In the genomic region with DNA sequence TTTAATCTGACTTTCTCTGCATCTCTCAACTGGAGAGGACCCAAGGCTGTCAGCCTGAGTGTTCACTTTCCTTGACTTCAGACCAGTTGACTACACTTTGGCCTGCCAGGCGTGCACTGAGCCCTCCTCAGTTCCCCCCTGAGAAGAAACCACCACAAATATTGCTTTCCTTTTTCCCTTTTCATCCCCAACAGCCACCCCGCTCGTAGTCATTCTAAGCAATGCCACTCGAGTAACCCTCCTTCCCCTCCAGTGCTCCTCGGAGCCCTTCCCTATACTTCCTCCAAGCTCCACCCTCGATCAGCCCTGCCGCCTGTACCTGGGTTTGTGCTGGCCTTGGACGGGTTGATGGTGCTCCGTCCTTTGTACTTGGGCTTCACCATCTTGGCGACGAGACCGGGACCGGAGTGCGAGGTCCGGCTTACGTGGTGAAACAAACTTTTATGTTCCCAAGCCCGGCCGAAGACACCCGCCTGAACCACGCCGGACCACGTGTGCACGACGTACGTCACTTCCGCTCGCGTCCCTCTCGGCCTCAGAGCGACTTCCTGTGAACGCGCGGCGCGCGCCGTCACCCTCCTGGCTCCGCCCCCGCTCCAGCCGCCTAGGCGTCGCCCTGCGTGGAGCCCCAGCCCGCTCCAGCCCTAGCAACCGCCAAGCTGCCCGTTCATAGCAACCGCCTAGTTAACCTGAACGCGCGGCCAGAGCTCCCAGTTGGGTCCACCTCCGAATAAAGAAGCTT, we compare ENCODE assay signal across 1 cellular context.
A peak's percentile ranks its signal among the peaks of the same experiment; 100 is the strongest.
TF ChIP-seq lines count a peak whose summit lies in the region.

A gene (minus strand): TSS at position 498 of the 742 bp plus-strand sequence. CDS start 115 bp downstream, at position 383.

TF ChIP-seq in HepG2, 621 proteins besides CTCF, POLR2A, EP300 and RAD21 (continued from another document and continues in another):
- TF ChIP-seq, protein P1, sequence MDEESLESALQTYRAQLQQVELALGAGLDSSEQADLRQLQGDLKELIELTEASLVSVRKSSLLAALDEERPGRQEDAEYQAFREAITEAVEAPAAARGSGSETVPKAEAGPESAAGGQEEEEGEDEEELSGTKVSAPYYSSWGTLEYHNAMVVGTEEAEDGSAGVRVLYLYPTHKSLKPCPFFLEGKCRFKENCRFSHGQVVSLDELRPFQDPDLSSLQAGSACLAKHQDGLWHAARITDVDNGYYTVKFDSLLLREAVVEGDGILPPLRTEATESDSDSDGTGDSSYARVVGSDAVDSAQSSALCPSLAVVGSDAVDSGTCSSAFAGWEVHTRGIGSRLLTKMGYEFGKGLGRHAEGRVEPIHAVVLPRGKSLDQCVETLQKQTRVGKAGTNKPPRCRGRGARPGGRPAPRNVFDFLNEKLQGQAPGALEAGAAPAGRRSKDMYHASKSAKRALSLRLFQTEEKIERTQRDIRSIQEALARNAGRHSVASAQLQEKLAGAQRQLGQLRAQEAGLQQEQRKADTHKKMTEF (CRISPR knock-in tag; IDR thresholded peaks at IDR 0.05): peak; percentile 75; the same call in 1 of the 2 replicates
- TF ChIP-seq ZNF83 (CRISPR knock-in tag; IDR thresholded peaks at IDR 0.05; ENCODE audit: borderline replicate concordance): peak; percentile 24; the same call in 1 of the 2 replicates
- TF ChIP-seq, protein P2, sequence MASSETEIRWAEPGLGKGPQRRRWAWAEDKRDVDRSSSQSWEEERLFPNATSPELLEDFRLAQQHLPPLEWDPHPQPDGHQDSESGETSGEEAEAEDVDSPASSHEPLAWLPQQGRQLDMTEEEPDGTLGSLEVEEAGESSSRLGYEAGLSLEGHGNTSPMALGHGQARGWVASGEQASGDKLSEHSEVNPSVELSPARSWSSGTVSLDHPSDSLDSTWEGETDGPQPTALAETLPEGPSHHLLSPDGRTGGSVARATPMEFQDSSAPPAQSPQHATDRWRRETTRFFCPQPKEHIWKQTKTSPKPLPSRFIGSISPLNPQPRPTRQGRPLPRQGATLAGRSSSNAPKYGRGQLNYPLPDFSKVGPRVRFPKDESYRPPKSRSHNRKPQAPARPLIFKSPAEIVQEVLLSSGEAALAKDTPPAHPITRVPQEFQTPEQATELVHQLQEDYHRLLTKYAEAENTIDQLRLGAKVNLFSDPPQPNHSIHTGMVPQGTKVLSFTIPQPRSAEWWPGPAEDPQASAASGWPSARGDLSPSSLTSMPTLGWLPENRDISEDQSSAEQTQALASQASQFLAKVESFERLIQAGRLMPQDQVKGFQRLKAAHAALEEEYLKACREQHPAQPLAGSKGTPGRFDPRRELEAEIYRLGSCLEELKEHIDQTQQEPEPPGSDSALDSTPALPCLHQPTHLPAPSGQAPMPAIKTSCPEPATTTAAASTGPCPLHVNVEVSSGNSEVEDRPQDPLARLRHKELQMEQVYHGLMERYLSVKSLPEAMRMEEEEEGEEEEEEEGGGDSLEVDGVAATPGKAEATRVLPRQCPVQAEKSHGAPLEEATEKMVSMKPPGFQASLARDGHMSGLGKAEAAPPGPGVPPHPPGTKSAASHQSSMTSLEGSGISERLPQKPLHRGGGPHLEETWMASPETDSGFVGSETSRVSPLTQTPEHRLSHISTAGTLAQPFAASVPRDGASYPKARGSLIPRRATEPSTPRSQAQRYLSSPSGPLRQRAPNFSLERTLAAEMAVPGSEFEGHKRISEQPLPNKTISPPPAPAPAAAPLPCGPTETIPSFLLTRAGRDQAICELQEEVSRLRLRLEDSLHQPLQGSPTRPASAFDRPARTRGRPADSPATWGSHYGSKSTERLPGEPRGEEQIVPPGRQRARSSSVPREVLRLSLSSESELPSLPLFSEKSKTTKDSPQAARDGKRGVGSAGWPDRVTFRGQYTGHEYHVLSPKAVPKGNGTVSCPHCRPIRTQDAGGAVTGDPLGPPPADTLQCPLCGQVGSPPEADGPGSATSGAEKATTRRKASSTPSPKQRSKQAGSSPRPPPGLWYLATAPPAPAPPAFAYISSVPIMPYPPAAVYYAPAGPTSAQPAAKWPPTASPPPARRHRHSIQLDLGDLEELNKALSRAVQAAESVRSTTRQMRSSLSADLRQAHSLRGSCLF (CRISPR knock-in tag; IDR thresholded peaks at IDR 0.05; ENCODE audit: borderline replicate concordance): no peak
- TF ChIP-seq PHF8 (CRISPR knock-in tag; IDR thresholded peaks at IDR 0.05): peak; percentile 90
- no peak for TF ChIP-seq ARNT (IDR thresholded peaks at IDR 0.05)
- TF ChIP-seq ZNF788 (CRISPR knock-in tag; IDR thresholded peaks at IDR 0.05; ENCODE audit: borderline replicate concordance): peak; percentile 95
- TF ChIP-seq, protein P3, sequence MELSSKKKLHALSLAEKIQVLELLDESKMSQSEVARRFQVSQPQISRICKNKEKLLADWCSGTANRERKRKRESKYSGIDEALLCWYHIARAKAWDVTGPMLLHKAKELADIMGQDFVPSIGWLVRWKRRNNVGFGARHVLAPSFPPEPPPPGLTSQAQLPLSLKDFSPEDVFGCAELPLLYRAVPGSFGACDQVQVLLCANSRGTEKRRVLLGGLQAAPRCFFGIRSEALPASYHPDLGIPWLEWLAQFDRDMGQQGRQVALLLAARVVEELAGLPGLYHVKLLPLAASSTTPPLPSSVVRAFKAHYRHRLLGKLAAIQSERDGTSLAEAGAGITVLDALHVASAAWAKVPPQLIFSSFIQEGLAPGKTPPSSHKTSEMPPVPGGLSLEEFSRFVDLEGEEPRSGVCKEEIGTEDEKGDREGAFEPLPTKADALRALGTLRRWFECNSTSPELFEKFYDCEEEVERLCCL (CRISPR knock-in tag; IDR thresholded peaks at IDR 0.05; ENCODE audit: borderline replicate concordance): peak; percentile 90; the same call in 1 of the 2 replicates
- 0 out of 2 replicates have a peak, but pooled peaks have one; percentile 44 for TF ChIP-seq GZF1 (CRISPR knock-in tag; IDR thresholded peaks at IDR 0.05)
- TF ChIP-seq PHF21A (CRISPR knock-in tag; IDR thresholded peaks at IDR 0.05): peak; percentile 36; the same call in 1 of the 2 replicates
- TF ChIP-seq PAF1 (CRISPR knock-in tag; IDR thresholded peaks at IDR 0.05): no peak
- TF ChIP-seq ZNF451 (CRISPR knock-in tag; IDR thresholded peaks at IDR 0.05): 0 out of 2 replicates have a peak, but pooled peaks have one; percentile 21
- peak; percentile 59 for TF ChIP-seq RBM22 (optimal IDR thresholded peaks at IDR 0.05; ENCODE audit: low read length)
- no peak for TF ChIP-seq ZNF382 (CRISPR knock-in tag; IDR thresholded peaks at IDR 0.05; ENCODE audit: borderline replicate concordance)
- TF ChIP-seq SNAPC2 (CRISPR knock-in tag; IDR thresholded peaks at IDR 0.05): peak; percentile 63; the same call in 1 of the 2 replicates
- peak; percentile 83 for TF ChIP-seq ASH2L (IDR thresholded peaks at IDR 0.05; ENCODE audit: insufficient read length, low read depth, low read length)
- TF ChIP-seq, protein P4, sequence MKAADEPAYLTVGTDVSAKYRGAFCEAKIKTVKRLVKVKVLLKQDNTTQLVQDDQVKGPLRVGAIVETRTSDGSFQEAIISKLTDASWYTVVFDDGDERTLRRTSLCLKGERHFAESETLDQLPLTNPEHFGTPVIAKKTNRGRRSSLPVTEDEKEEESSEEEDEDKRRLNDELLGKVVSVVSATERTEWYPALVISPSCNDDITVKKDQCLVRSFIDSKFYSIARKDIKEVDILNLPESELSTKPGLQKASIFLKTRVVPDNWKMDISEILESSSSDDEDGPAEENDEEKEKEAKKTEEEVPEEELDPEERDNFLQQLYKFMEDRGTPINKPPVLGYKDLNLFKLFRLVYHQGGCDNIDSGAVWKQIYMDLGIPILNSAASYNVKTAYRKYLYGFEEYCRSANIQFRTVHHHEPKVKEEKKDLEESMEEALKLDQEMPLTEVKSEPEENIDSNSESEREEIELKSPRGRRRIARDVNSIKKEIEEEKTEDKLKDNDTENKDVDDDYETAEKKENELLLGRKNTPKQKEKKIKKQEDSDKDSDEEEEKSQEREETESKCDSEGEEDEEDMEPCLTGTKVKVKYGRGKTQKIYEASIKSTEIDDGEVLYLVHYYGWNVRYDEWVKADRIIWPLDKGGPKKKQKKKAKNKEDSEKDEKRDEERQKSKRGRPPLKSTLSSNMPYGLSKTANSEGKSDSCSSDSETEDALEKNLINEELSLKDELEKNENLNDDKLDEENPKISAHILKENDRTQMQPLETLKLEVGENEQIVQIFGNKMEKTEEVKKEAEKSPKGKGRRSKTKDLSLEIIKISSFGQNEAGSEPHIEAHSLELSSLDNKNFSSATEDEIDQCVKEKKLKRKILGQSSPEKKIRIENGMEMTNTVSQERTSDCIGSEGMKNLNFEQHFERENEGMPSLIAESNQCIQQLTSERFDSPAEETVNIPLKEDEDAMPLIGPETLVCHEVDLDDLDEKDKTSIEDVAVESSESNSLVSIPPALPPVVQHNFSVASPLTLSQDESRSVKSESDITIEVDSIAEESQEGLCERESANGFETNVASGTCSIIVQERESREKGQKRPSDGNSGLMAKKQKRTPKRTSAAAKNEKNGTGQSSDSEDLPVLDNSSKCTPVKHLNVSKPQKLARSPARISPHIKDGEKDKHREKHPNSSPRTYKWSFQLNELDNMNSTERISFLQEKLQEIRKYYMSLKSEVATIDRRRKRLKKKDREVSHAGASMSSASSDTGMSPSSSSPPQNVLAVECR (CRISPR knock-in tag; IDR thresholded peaks at IDR 0.05; ENCODE audit: borderline replicate concordance): peak; percentile 99
- TF ChIP-seq, protein P5, sequence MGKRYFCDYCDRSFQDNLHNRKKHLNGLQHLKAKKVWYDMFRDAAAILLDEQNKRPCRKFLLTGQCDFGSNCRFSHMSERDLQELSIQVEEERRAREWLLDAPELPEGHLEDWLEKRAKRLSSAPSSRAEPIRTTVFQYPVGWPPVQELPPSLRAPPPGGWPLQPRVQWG (CRISPR knock-in tag; IDR thresholded peaks at IDR 0.05; ENCODE audit: borderline replicate concordance, low read depth): no peak
- TF ChIP-seq ZNF644 (CRISPR knock-in tag; IDR thresholded peaks at IDR 0.05; ENCODE audit: low read depth): no peak
- no peak for TF ChIP-seq AKAP8 (CRISPR knock-in tag; IDR thresholded peaks at IDR 0.05)
- 0 out of 2 replicates have a peak, but pooled peaks have one; percentile 41 for TF ChIP-seq GPN1 (CRISPR knock-in tag; IDR thresholded peaks at IDR 0.05; ENCODE audit: borderline replicate concordance)
- peak; percentile 38; the same call in 1 of the 2 replicates for TF ChIP-seq NCOA2 (CRISPR knock-in tag; IDR thresholded peaks at IDR 0.05)
- TF ChIP-seq, protein P6, sequence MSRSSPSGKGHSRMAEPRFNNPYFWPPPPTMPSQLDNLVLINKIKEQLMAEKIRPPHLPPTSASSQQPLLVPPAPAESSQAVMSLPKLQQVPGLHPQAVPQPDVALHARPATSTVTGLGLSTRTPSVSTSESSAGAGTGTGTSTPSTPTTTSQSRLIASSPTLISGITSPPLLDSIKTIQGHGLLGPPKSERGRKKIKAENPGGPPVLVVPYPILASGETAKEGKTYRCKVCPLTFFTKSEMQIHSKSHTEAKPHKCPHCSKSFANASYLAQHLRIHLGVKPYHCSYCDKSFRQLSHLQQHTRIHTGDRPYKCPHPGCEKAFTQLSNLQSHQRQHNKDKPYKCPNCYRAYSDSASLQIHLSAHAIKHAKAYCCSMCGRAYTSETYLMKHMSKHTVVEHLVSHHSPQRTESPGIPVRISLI (CRISPR knock-in tag; IDR thresholded peaks at IDR 0.05; ENCODE audit: borderline replicate concordance): peak; percentile 15; the same call in 1 of the 2 replicates
- peak; percentile 92 for TF ChIP-seq HDAC1 (CRISPR knock-in tag; IDR thresholded peaks at IDR 0.05)
- TF ChIP-seq ZFP90 (CRISPR knock-in tag; IDR thresholded peaks at IDR 0.05; ENCODE audit: borderline replicate concordance): peak; percentile 60; the same call in 1 of the 2 replicates
- TF ChIP-seq MBD4 (IDR thresholded peaks at IDR 0.05; ENCODE audit: borderline replicate concordance, low read length): no peak
- TF ChIP-seq ELF4 (CRISPR knock-in tag; IDR thresholded peaks at IDR 0.05; ENCODE audit: borderline replicate concordance): 0 out of 2 replicates have a peak, but pooled peaks have one; percentile 43
- TF ChIP-seq PHB2 (IDR thresholded peaks at IDR 0.05; ENCODE audit: partially characterized antibody): no peak
- TF ChIP-seq ZNF768 (CRISPR knock-in tag; IDR thresholded peaks at IDR 0.05): peak; percentile 46; the same call in 1 of the 2 replicates
- TF ChIP-seq ELF1 (CRISPR knock-in tag; IDR thresholded peaks at IDR 0.05): peak; percentile 65
- 0 out of 2 replicates have a peak, but pooled peaks have one; percentile 55 for TF ChIP-seq CBFB (CRISPR knock-in tag; IDR thresholded peaks at IDR 0.05)
- TF ChIP-seq MAZ (IDR thresholded peaks at IDR 0.05; ENCODE audit: borderline replicate concordance, low read depth, low read length): peak; percentile 60; the same call in 1 of the 2 replicates
- TF ChIP-seq MAZ (CRISPR knock-in tag; IDR thresholded peaks at IDR 0.05; ENCODE audit: low read depth): peak; percentile 84
- TF ChIP-seq NFE2L1 (CRISPR knock-in tag; IDR thresholded peaks at IDR 0.05; ENCODE audit: borderline replicate concordance): peak; percentile 25; the same call in 1 of the 2 replicates
- TF ChIP-seq, protein P7, sequence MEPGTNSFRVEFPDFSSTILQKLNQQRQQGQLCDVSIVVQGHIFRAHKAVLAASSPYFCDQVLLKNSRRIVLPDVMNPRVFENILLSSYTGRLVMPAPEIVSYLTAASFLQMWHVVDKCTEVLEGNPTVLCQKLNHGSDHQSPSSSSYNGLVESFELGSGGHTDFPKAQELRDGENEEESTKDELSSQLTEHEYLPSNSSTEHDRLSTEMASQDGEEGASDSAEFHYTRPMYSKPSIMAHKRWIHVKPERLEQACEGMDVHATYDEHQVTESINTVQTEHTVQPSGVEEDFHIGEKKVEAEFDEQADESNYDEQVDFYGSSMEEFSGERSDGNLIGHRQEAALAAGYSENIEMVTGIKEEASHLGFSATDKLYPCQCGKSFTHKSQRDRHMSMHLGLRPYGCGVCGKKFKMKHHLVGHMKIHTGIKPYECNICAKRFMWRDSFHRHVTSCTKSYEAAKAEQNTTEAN (CRISPR knock-in tag; conservative IDR thresholded peaks at IDR 0.05): no peak
- no peak for TF ChIP-seq ZBTB7A (CRISPR knock-in tag; IDR thresholded peaks at IDR 0.05)
- TF ChIP-seq, protein P8, sequence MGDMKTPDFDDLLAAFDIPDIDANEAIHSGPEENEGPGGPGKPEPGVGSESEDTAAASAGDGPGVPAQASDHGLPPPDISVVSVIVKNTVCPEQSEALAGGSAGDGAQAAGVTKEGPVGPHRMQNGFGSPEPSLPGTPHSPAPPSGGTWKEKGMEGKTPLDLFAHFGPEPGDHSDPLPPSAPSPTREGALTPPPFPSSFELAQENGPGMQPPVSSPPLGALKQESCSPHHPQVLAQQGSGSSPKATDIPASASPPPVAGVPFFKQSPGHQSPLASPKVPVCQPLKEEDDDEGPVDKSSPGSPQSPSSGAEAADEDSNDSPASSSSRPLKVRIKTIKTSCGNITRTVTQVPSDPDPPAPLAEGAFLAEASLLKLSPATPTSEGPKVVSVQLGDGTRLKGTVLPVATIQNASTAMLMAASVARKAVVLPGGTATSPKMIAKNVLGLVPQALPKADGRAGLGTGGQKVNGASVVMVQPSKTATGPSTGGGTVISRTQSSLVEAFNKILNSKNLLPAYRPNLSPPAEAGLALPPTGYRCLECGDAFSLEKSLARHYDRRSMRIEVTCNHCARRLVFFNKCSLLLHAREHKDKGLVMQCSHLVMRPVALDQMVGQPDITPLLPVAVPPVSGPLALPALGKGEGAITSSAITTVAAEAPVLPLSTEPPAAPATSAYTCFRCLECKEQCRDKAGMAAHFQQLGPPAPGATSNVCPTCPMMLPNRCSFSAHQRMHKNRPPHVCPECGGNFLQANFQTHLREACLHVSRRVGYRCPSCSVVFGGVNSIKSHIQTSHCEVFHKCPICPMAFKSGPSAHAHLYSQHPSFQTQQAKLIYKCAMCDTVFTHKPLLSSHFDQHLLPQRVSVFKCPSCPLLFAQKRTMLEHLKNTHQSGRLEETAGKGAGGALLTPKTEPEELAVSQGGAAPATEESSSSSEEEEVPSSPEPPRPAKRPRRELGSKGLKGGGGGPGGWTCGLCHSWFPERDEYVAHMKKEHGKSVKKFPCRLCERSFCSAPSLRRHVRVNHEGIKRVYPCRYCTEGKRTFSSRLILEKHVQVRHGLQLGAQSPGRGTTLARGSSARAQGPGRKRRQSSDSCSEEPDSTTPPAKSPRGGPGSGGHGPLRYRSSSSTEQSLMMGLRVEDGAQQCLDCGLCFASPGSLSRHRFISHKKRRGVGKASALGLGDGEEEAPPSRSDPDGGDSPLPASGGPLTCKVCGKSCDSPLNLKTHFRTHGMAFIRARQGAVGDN (CRISPR knock-in tag; IDR thresholded peaks at IDR 0.05): peak; percentile 98
